In genomic region chr1:3683197-3683596, GRCh38 we compare ENCODE assay signal across 2 cellular contexts.
TF ChIP-seq lines count a peak whose summit lies in the region.

No MANE protein-coding gene starts in this region.

TF ChIP-seq in GM23338, 12 proteins besides CTCF, POLR2A, EP300 and RAD21:
- TF ChIP-seq REST (IDR thresholded peaks at IDR 0.05; ENCODE audit: unreplicated experiment) (no peak), EZH2phosphoT487 (IDR thresholded peaks at IDR 0.05; ENCODE audit: unreplicated experiment) (no peak), NANOG (IDR thresholded peaks at IDR 0.05; ENCODE audit: borderline replicate concordance) (no peak), ZNF331 (CRISPR knock-in tag; IDR thresholded peaks at IDR 0.05; ENCODE audit: low read depth) (no peak), ETS1 (IDR thresholded peaks at IDR 0.05) (no peak), STAT1 (IDR thresholded peaks at IDR 0.05; ENCODE audit: unreplicated experiment) (no peak), ZNF114 (CRISPR knock-in tag; IDR thresholded peaks at IDR 0.05) (no peak), EZH2 (IDR thresholded peaks at IDR 0.05; ENCODE audit: low read depth, unreplicated experiment) (no peak), JUNB (IDR thresholded peaks at IDR 0.05; ENCODE audit: unreplicated experiment) (no peak), CREB1 (CRISPR knock-in tag; IDR thresholded peaks at IDR 0.05; ENCODE audit: low read depth) (no peak), POLR2AphosphoS5 (IDR thresholded peaks at IDR 0.05; ENCODE audit: low read depth) (no peak), ZNF462 (CRISPR knock-in tag; IDR thresholded peaks at IDR 0.05) (no peak)

TF ChIP-seq in GM12878, 131 proteins besides CTCF, POLR2A, EP300 and RAD21:
- TF ChIP-seq SMAD5 (IDR thresholded peaks at IDR 0.05; ENCODE audit: low read depth) = no peak
- TF ChIP-seq YY1 (IDR thresholded peaks at IDR 0.05; ENCODE audit: low read depth, low read length) = no peak
- TF ChIP-seq ZBED1 (IDR thresholded peaks at IDR 0.05; ENCODE audit: borderline replicate concordance) = no peak
- TF ChIP-seq BACH1 (IDR thresholded peaks at IDR 0.05; ENCODE audit: borderline replicate concordance) = peak; percentile 69; the same call in 1 of the 2 replicates
- no peak for TF ChIP-seq ESRRA (IDR thresholded peaks at IDR 0.05; ENCODE audit: low read length)
- TF ChIP-seq SMARCA5 (IDR thresholded peaks at IDR 0.05) = 0 out of 2 replicates have a peak, but pooled peaks have one; percentile 40
- TF ChIP-seq RFX5 (IDR thresholded peaks at IDR 0.05; ENCODE audit: low read depth, low read length) = no peak
- no peak for TF ChIP-seq SREBF1 (IDR thresholded peaks at IDR 0.05; ENCODE audit: low read length)
- no peak for TF ChIP-seq ZBTB40 (IDR thresholded peaks at IDR 0.05; ENCODE audit: borderline replicate concordance)
- TF ChIP-seq ZNF24 (IDR thresholded peaks at IDR 0.05) = no peak
- no peak for TF ChIP-seq NKRF (conservative IDR thresholded peaks at IDR 0.05)
- TF ChIP-seq IKZF2 (IDR thresholded peaks at IDR 0.05) = no peak
- no peak for TF ChIP-seq NR2C2 (IDR thresholded peaks at IDR 0.05; ENCODE audit: borderline replicate concordance, control insufficient read depth, insufficient read length, low read depth)
- no peak for TF ChIP-seq HDAC2 (IDR thresholded peaks at IDR 0.05)
- no peak for TF ChIP-seq MYB (IDR thresholded peaks at IDR 0.05; ENCODE audit: borderline replicate concordance, low read depth, low read length)
- no peak for TF ChIP-seq BRCA1 (IDR thresholded peaks at IDR 0.05; ENCODE audit: low read depth, low read length)
- TF ChIP-seq SKIL (IDR thresholded peaks at IDR 0.05; ENCODE audit: low read depth, poor library complexity, severe bottlenecking) = no peak
- no peak for TF ChIP-seq SPI1 (IDR thresholded peaks at IDR 0.05; ENCODE audit: borderline replicate concordance, insufficient read depth, low read depth, low read length)
